In genomic region chr3:156760333-156760732, GRCh38 we compare ENCODE assay signal across 11 cellular contexts.
DNase-seq lines count a peak whose midpoint lies in the region; ATAC-seq and TF ChIP-seq lines count a peak whose summit lies in the region.
"Had no signal": no experiment of that assay in that cellular context is flagged by ENCODE, and none has a peak within 500 bp of the region (broad histone marks: within the 10 kb centered on the region; RNA-seq: fewer than 3 reads in every experiment).

No MANE protein-coding gene starts in this region.

- TF ChIP-seq CTCF in lower leg skin (IDR thresholded peaks at IDR 0.05): no peak
- TF ChIP-seq CTCF in omental fat pad (IDR thresholded peaks at IDR 0.05): no peak
- TF ChIP-seq CTCF in body of pancreas (IDR thresholded peaks at IDR 0.05): no peak

- H3K27ac ChIP-seq in epithelial cell of prostate (peak overlapping the region; percentile 78), body of pancreas (no peak overlapping the region)
- H3K27ac ChIP-seq: HL-60 had no signal

- H3K27me3 ChIP-seq in body of pancreas: no peaks in the 10 kb centered on the region

- TF ChIP-seq POLR2A in lower leg skin (IDR thresholded peaks at IDR 0.05) (no peak), body of pancreas (IDR thresholded peaks at IDR 0.05) (no peak)

- H3K4me3 ChIP-seq in lower leg skin (ENCODE audit: low read depth, poor library complexity, severe bottlenecking) (no peak overlapping the region), body of pancreas (no peak overlapping the region)

- peak; percentile 71 for DNase-seq in epithelial cell of prostate (ENCODE audit: low read depth, low spot score)
- no peak for DNase-seq in lower leg skin (ENCODE audit: low spot score in 2 of 2)
- no peak for DNase-seq in omental fat pad (ENCODE audit: low spot score)
- DNase-seq in body of pancreas: no peak
- no peak for DNase-seq in mesenteric fat pad (ENCODE audit: low spot score)
- DNase-seq: DMS153, NCI-H526 had no signal

- no peaks in the 10 kb centered on the region for H3K36me3 ChIP-seq in body of pancreas (replicated peaks in 1 of 2; ENCODE audit: insufficient read depth in 1 of 2, low read depth in 2 of 2)

- H3K9me3 ChIP-seq in body of pancreas: no peaks in the 10 kb centered on the region

- H3K4me1 ChIP-seq in body of pancreas: no peaks in the 10 kb centered on the region

- intact Hi-C loops in lower leg skin (cut with DNase I; ENCODE audit: low total_unique reads) (no loop called here), body of pancreas (cut with DNase I) (no loop called here)

- ATAC-seq in GM18511 (IDR thresholded peaks at IDR 0.05; ENCODE audit: unreplicated experiment): peak; percentile 98
- ATAC-seq in GM21515 (IDR thresholded peaks at IDR 0.05; ENCODE audit: unreplicated experiment): peak; percentile 91
- peak; percentile 82 for ATAC-seq in HG03280 (IDR thresholded peaks at IDR 0.05; ENCODE audit: unreplicated experiment)
- ATAC-seq in omental fat pad (ENCODE audit: low FRiP score): no peak
- no peak for ATAC-seq in body of pancreas

Comparison
In these comparisons a context has a peak if more than half of its experiments do, and no peak if none do; other contexts are left out.
1. ATAC-seq: peak in GM18511 (single experiment), GM21515 (single experiment) and HG03280 (single experiment); none in omental fat pad (single experiment) and body of pancreas (single experiment).